1 cellular context compared by ENCODE assay signal in genomic region chr9:129080312-129080607, GRCh38.
A peak's percentile ranks its signal among the peaks of the same experiment; 100 is the strongest.
TF ChIP-seq lines count a peak whose summit lies in the region.

No MANE protein-coding gene starts in this region.

TF ChIP-seq in K562, 482 proteins besides CTCF, POLR2A, EP300 and RAD21 (continued from another document and continues in another):
- TF ChIP-seq, protein P1, sequence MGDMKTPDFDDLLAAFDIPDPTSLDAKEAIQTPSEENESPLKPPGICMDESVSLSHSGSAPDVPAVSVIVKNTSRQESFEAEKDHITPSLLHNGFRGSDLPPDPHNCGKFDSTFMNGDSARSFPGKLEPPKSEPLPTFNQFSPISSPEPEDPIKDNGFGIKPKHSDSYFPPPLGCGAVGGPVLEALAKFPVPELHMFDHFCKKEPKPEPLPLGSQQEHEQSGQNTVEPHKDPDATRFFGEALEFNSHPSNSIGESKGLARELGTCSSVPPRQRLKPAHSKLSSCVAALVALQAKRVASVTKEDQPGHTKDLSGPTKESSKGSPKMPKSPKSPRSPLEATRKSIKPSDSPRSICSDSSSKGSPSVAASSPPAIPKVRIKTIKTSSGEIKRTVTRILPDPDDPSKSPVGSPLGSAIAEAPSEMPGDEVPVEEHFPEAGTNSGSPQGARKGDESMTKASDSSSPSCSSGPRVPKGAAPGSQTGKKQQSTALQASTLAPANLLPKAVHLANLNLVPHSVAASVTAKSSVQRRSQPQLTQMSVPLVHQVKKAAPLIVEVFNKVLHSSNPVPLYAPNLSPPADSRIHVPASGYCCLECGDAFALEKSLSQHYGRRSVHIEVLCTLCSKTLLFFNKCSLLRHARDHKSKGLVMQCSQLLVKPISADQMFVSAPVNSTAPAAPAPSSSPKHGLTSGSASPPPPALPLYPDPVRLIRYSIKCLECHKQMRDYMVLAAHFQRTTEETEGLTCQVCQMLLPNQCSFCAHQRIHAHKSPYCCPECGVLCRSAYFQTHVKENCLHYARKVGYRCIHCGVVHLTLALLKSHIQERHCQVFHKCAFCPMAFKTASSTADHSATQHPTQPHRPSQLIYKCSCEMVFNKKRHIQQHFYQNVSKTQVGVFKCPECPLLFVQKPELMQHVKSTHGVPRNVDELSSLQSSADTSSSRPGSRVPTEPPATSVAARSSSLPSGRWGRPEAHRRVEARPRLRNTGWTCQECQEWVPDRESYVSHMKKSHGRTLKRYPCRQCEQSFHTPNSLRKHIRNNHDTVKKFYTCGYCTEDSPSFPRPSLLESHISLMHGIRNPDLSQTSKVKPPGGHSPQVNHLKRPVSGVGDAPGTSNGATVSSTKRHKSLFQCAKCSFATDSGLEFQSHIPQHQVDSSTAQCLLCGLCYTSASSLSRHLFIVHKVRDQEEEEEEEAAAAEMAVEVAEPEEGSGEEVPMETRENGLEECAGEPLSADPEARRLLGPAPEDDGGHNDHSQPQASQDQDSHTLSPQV (IDR thresholded peaks at IDR 0.05), result no peak
- TF ChIP-seq SIN3B (IDR thresholded peaks at IDR 0.05; ENCODE audit: low read depth) (0 out of 2 replicates have a peak, but pooled peaks have one; percentile 8), HSF4 (CRISPR knock-in tag; IDR thresholded peaks at IDR 0.05; ENCODE audit: borderline replicate concordance) (no peak), ZNF24 (IDR thresholded peaks at IDR 0.05) (0 out of 2 replicates have a peak, but pooled peaks have one; percentile 24), SOX6 (IDR thresholded peaks at IDR 0.05) (no peak), XRCC3 (IDR thresholded peaks at IDR 0.05) (no peak), NR4A1 (CRISPR knock-in tag; IDR thresholded peaks at IDR 0.05) (no peak), NR4A1 (tag; IDR thresholded peaks at IDR 0.05) (no peak), KAT8 (IDR thresholded peaks at IDR 0.05; ENCODE audit: low read depth) (0 out of 2 replicates have a peak, but pooled peaks have one; percentile 44), ZNF717 (CRISPR knock-in tag; IDR thresholded peaks at IDR 0.05) (no peak), ESRRA (IDR thresholded peaks at IDR 0.05; ENCODE audit: borderline replicate concordance, low read depth) (no peak), MXI1 (IDR thresholded peaks at IDR 0.05; ENCODE audit: low read depth, low read length) (no peak), ZFP36 (IDR thresholded peaks at IDR 0.05; ENCODE audit: low read depth, low read length, partially characterized antibody) (no peak), PHF21A (IDR thresholded peaks at IDR 0.05; ENCODE audit: borderline replicate concordance, low read depth) (no peak), RBM22 (IDR thresholded peaks at IDR 0.05; ENCODE audit: low read depth, low read length, poor library complexity, severe bottlenecking) (no peak), MAX (CRISPR knock-in tag; IDR thresholded peaks at IDR 0.05) (no peak), ZNF655 (CRISPR knock-in tag; IDR thresholded peaks at IDR 0.05) (no peak), ILF3 (IDR thresholded peaks at IDR 0.05; ENCODE audit: borderline replicate concordance) (no peak), NCOA4 (IDR thresholded peaks at IDR 0.05; ENCODE audit: partially characterized antibody) (peak; percentile 54), TAF7 (tag; IDR thresholded peaks at IDR 0.05) (no peak), YY1 (IDR thresholded peaks at IDR 0.05; ENCODE audit: borderline replicate concordance in 1 of 3, control insufficient read depth in 1 of 3, extremely low read depth in 1 of 3, insufficient read depth in 3 of 3, insufficient read length in 1 of 3, insufficient replicate concordance in 2 of 3, low read depth in 1 of 3, low read length in 2 of 3) (no peak), ZBED1 (IDR thresholded peaks at IDR 0.05) (no peak), ZBTB7A (IDR thresholded peaks at IDR 0.05; ENCODE audit: borderline replicate concordance, control insufficient read depth, low read depth, low read length) (peak; percentile 31; the same call in 1 of the 2 replicates), GABPB1 (CRISPR knock-in tag; IDR thresholded peaks at IDR 0.05) (no peak; the same call in 1 of the 2 replicates), HDAC2 (IDR thresholded peaks at IDR 0.05) (peak; percentile 92), DMBX1 (CRISPR knock-in tag; IDR thresholded peaks at IDR 0.05; ENCODE audit: borderline replicate concordance) (no peak), TRIM28 (IDR thresholded peaks at IDR 0.05) (0 out of 2 replicates have a peak, but pooled peaks have one; percentile 22), DACH1 (IDR thresholded peaks at IDR 0.05; ENCODE audit: partially characterized antibody) (no peak), FOXJ3 (CRISPR knock-in tag; IDR thresholded peaks at IDR 0.05) (no peak), COPS2 (conservative IDR thresholded peaks at IDR 0.05) (no peak), FUS (optimal IDR thresholded peaks at IDR 0.05; ENCODE audit: low read depth, low read length) (no peak), PHF20 (IDR thresholded peaks at IDR 0.05; ENCODE audit: partially characterized antibody) (peak; percentile 44), AFF1 (IDR thresholded peaks at IDR 0.05; ENCODE audit: low read depth in 1 of 2, partially characterized antibody in 2 of 2) (peak in 1 of 2 experiments; percentile 36), PREB (CRISPR knock-in tag; IDR thresholded peaks at IDR 0.05) (0 out of 2 replicates have a peak, but pooled peaks have one; percentile 43), NR2C2 (CRISPR knock-in tag; IDR thresholded peaks at IDR 0.05) (no peak), NR2C2 (tag; IDR thresholded peaks at IDR 0.05) (no peak), ZNF124 (CRISPR knock-in tag; IDR thresholded peaks at IDR 0.05) (no peak), POLR2H (tag; IDR thresholded peaks at IDR 0.05; ENCODE audit: low read depth) (no peak)
- TF ChIP-seq, protein P2, sequence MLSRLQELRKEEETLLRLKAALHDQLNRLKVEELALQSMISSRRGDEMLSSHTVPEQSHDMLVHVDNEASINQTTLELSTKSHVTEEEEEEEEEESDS (CRISPR knock-in tag; IDR thresholded peaks at IDR 0.05), result no peak
- TF ChIP-seq, protein P3, sequence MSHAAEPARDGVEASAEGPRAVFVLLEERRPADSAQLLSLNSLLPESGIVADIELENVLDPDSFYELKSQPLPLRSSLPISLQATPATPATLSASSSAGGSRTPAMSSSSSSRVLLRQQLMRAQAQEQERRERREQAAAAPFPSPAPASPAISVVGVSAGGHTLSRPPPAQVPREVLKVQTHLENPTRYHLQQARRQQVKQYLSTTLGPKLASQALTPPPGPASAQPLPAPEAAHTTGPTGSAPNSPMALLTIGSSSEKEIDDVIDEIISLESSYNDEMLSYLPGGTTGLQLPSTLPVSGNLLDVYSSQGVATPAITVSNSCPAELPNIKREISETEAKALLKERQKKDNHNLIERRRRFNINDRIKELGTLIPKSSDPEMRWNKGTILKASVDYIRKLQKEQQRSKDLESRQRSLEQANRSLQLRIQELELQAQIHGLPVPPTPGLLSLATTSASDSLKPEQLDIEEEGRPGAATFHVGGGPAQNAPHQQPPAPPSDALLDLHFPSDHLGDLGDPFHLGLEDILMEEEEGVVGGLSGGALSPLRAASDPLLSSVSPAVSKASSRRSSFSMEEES (CRISPR knock-in tag; IDR thresholded peaks at IDR 0.05), result no peak
- TF ChIP-seq, protein P4, sequence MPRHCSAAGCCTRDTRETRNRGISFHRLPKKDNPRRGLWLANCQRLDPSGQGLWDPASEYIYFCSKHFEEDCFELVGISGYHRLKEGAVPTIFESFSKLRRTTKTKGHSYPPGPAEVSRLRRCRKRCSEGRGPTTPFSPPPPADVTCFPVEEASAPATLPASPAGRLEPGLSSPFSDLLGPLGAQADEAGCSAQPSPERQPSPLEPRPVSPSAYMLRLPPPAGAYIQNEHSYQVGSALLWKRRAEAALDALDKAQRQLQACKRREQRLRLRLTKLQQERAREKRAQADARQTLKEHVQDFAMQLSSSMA (CRISPR knock-in tag; IDR thresholded peaks at IDR 0.05), result no peak
- TF ChIP-seq, protein P5, sequence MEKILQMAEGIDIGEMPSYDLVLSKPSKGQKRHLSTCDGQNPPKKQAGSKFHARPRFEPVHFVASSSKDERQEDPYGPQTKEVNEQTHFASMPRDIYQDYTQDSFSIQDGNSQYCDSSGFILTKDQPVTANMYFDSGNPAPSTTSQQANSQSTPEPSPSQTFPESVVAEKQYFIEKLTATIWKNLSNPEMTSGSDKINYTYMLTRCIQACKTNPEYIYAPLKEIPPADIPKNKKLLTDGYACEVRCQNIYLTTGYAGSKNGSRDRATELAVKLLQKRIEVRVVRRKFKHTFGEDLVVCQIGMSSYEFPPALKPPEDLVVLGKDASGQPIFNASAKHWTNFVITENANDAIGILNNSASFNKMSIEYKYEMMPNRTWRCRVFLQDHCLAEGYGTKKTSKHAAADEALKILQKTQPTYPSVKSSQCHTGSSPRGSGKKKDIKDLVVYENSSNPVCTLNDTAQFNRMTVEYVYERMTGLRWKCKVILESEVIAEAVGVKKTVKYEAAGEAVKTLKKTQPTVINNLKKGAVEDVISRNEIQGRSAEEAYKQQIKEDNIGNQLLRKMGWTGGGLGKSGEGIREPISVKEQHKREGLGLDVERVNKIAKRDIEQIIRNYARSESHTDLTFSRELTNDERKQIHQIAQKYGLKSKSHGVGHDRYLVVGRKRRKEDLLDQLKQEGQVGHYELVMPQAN (IDR thresholded peaks at IDR 0.05; ENCODE audit: borderline replicate concordance), result peak; percentile 77
- TF ChIP-seq, protein P6, sequence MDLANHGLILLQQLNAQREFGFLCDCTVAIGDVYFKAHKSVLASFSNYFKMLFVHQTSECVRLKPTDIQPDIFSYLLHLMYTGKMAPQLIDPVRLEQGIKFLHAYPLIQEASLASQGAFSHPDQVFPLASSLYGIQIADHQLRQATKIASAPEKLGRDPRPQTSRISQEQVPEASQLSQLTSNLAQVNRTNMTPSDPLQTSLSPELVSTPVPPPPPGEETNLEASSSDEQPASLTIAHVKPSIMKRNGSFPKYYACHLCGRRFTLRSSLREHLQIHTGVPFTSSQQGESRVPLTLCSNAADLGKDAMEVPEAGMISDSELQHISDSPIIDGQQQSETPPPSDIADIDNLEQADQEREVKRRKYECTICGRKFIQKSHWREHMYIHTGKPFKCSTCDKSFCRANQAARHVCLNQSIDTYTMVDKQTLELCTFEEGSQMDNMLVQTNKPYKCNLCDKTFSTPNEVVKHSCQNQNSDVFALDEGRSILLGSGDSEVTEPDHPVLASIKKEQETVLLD (IDR thresholded peaks at IDR 0.05), result 0 out of 2 replicates have a peak, but pooled peaks have one; percentile 22
- TF ChIP-seq, protein P7, sequence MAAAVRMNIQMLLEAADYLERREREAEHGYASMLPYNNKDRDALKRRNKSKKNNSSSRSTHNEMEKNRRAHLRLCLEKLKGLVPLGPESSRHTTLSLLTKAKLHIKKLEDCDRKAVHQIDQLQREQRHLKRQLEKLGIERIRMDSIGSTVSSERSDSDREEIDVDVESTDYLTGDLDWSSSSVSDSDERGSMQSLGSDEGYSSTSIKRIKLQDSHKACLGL (CRISPR knock-in tag; IDR thresholded peaks at IDR 0.05; ENCODE audit: borderline replicate concordance, poor library complexity, severe bottlenecking), result no peak
- TF ChIP-seq, protein P8, sequence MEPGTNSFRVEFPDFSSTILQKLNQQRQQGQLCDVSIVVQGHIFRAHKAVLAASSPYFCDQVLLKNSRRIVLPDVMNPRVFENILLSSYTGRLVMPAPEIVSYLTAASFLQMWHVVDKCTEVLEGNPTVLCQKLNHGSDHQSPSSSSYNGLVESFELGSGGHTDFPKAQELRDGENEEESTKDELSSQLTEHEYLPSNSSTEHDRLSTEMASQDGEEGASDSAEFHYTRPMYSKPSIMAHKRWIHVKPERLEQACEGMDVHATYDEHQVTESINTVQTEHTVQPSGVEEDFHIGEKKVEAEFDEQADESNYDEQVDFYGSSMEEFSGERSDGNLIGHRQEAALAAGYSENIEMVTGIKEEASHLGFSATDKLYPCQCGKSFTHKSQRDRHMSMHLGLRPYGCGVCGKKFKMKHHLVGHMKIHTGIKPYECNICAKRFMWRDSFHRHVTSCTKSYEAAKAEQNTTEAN (CRISPR knock-in tag; IDR thresholded peaks at IDR 0.05), result no peak
